ENCODE assay signal across 1 cellular context in the genomic region with DNA sequence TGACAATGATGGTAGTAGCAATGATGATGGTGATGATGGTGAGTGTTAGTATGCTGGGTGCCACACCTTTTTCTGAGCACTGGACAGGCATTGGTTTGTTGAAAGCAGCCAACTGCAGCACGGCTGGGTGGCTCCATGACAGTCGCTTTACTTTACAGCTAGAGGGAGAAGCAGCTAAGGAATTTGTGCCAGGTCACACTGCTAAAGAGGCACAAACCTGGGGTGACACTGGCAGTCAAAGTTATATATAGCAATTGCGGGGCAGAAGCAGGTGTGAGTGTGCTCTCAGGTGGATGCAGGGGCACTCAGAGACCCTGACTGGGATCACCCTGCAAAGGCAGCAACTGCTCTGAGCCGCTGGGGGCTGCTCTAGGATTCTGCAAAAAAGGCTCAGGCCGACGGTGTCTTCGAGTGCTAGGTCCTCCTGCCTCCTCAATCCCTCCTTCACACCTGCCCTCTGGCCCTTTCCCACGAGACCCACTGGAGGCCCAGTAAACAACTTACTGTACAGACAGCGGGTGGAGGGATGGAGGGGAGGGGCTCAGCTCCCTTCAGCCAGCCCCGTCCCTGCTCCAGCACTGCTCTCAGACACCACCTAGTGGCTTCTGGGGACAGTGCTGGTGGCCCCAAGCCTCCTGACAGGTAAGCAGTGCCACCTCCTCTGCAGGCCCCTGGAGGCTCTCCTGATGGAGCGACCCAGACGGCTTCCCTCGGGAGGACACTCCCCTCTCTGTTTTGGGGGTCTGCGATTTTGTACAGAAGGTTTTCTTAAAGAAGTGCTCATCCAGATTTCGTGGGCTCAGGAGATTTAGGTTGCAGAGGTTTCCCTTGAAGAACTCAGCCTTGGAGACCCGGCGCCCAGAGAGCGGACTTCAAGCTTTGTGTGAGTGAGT.
A peak's percentile ranks its signal among the peaks of the same experiment; 100 is the strongest.
TF ChIP-seq lines count a peak whose summit lies in the region.

No MANE protein-coding gene starts in this region.

TF ChIP-seq in HepG2, 621 proteins besides CTCF, POLR2A, EP300 and RAD21 (continued from another document and continues in another):
- TF ChIP-seq ZNF468 (CRISPR knock-in tag; IDR thresholded peaks at IDR 0.05) (no peak), GATAD2A (CRISPR knock-in tag; IDR thresholded peaks at IDR 0.05) (peak; percentile 86), ZNF605 (CRISPR knock-in tag; IDR thresholded peaks at IDR 0.05) (peak; percentile 86; the same call in 1 of the 2 replicates), MED1 (CRISPR knock-in tag; IDR thresholded peaks at IDR 0.05) (peak; percentile 77), GABPA (IDR thresholded peaks at IDR 0.05; ENCODE audit: low read depth, low read length) (no peak), GABPA (CRISPR knock-in tag; IDR thresholded peaks at IDR 0.05; ENCODE audit: low read depth) (peak; percentile 73), NFKB2 (CRISPR knock-in tag; IDR thresholded peaks at IDR 0.05; ENCODE audit: borderline replicate concordance) (peak; percentile 92; the same call in 1 of the 2 replicates), NCOA5 (CRISPR knock-in tag; IDR thresholded peaks at IDR 0.05) (no peak), SMARCE1 (IDR thresholded peaks at IDR 0.05; ENCODE audit: borderline replicate concordance) (no peak), AHR (CRISPR knock-in tag; IDR thresholded peaks at IDR 0.05) (peak; percentile 42; the same call in 1 of the 2 replicates), GATA4 (IDR thresholded peaks at IDR 0.05; ENCODE audit: borderline replicate concordance, low read depth) (no peak), ZNF83 (CRISPR knock-in tag; IDR thresholded peaks at IDR 0.05; ENCODE audit: borderline replicate concordance) (no peak), ZNF879 (CRISPR knock-in tag; IDR thresholded peaks at IDR 0.05) (peak; percentile 56; the same call in 1 of the 2 replicates), SKI (IDR thresholded peaks at IDR 0.05; ENCODE audit: partially characterized antibody) (peak; percentile 39), NBN (conservative IDR thresholded peaks at IDR 0.05) (no peak), ZNF263 (CRISPR knock-in tag; IDR thresholded peaks at IDR 0.05) (peak; percentile 82), ZNF567 (CRISPR knock-in tag; IDR thresholded peaks at IDR 0.05; ENCODE audit: borderline replicate concordance) (no peak), KDM4B (CRISPR knock-in tag; IDR thresholded peaks at IDR 0.05) (peak; percentile 92; the same call in 1 of the 2 replicates), REXO4 (CRISPR knock-in tag; IDR thresholded peaks at IDR 0.05; ENCODE audit: borderline replicate concordance) (no peak), U2AF1 (optimal IDR thresholded peaks at IDR 0.05; ENCODE audit: low read depth, low read length) (peak; percentile 74), KLF11 (CRISPR knock-in tag; IDR thresholded peaks at IDR 0.05) (no peak), TBX3 (IDR thresholded peaks at IDR 0.05; ENCODE audit: borderline replicate concordance) (0 out of 2 replicates have a peak, but pooled peaks have one; percentile 19), CBFB (CRISPR knock-in tag; IDR thresholded peaks at IDR 0.05) (peak; percentile 68), ZNF501 (CRISPR knock-in tag; IDR thresholded peaks at IDR 0.05) (peak; percentile 77; the same call in 1 of the 2 replicates), IKZF1 (IDR thresholded peaks at IDR 0.05) (no peak), BCL6 (CRISPR knock-in tag; IDR thresholded peaks at IDR 0.05) (peak; percentile 36; the same call in 1 of the 2 replicates), ZNF256 (CRISPR knock-in tag; conservative IDR thresholded peaks at IDR 0.05) (peak; percentile 93), HDAC1 (CRISPR knock-in tag; IDR thresholded peaks at IDR 0.05) (peak; percentile 75), ZNF644 (CRISPR knock-in tag; IDR thresholded peaks at IDR 0.05; ENCODE audit: low read depth) (no peak), ZNF788 (CRISPR knock-in tag; IDR thresholded peaks at IDR 0.05; ENCODE audit: borderline replicate concordance) (peak; percentile 66; the same call in 1 of the 2 replicates), FOSL1 (CRISPR knock-in tag; IDR thresholded peaks at IDR 0.05; ENCODE audit: borderline replicate concordance) (peak; percentile 5; the same call in 1 of the 2 replicates), ZNF136 (CRISPR knock-in tag; IDR thresholded peaks at IDR 0.05; ENCODE audit: low read depth) (no peak)
- TF ChIP-seq, protein P1, sequence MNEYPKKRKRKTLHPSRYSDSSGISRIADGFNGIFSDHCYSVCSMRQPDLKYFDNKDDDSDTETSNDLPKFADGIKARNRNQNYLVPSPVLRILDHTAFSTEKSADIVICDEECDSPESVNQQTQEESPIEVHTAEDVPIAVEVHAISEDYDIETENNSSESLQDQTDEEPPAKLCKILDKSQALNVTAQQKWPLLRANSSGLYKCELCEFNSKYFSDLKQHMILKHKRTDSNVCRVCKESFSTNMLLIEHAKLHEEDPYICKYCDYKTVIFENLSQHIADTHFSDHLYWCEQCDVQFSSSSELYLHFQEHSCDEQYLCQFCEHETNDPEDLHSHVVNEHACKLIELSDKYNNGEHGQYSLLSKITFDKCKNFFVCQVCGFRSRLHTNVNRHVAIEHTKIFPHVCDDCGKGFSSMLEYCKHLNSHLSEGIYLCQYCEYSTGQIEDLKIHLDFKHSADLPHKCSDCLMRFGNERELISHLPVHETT (CRISPR knock-in tag; conservative IDR thresholded peaks at IDR 0.05), result no peak
- TF ChIP-seq, protein P2, sequence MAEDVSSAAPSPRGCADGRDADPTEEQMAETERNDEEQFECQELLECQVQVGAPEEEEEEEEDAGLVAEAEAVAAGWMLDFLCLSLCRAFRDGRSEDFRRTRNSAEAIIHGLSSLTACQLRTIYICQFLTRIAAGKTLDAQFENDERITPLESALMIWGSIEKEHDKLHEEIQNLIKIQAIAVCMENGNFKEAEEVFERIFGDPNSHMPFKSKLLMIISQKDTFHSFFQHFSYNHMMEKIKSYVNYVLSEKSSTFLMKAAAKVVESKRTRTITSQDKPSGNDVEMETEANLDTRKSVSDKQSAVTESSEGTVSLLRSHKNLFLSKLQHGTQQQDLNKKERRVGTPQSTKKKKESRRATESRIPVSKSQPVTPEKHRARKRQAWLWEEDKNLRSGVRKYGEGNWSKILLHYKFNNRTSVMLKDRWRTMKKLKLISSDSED (CRISPR knock-in tag; IDR thresholded peaks at IDR 0.05), result no peak
- TF ChIP-seq, protein P3, sequence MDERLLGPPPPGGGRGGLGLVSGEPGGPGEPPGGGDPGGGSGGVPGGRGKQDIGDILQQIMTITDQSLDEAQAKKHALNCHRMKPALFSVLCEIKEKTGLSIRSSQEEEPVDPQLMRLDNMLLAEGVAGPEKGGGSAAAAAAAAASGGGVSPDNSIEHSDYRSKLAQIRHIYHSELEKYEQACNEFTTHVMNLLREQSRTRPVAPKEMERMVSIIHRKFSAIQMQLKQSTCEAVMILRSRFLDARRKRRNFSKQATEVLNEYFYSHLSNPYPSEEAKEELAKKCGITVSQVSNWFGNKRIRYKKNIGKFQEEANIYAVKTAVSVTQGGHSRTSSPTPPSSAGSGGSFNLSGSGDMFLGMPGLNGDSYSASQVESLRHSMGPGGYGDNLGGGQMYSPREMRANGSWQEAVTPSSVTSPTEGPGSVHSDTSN (CRISPR knock-in tag; IDR thresholded peaks at IDR 0.05), result 0 out of 2 replicates have a peak, but pooled peaks have one; percentile 38
- TF ChIP-seq, protein P4, sequence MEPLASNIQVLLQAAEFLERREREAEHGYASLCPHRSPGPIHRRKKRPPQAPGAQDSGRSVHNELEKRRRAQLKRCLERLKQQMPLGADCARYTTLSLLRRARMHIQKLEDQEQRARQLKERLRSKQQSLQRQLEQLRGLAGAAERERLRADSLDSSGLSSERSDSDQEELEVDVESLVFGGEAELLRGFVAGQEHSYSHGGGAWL (CRISPR knock-in tag; IDR thresholded peaks at IDR 0.05), result peak; percentile 76
- TF ChIP-seq, protein P5, sequence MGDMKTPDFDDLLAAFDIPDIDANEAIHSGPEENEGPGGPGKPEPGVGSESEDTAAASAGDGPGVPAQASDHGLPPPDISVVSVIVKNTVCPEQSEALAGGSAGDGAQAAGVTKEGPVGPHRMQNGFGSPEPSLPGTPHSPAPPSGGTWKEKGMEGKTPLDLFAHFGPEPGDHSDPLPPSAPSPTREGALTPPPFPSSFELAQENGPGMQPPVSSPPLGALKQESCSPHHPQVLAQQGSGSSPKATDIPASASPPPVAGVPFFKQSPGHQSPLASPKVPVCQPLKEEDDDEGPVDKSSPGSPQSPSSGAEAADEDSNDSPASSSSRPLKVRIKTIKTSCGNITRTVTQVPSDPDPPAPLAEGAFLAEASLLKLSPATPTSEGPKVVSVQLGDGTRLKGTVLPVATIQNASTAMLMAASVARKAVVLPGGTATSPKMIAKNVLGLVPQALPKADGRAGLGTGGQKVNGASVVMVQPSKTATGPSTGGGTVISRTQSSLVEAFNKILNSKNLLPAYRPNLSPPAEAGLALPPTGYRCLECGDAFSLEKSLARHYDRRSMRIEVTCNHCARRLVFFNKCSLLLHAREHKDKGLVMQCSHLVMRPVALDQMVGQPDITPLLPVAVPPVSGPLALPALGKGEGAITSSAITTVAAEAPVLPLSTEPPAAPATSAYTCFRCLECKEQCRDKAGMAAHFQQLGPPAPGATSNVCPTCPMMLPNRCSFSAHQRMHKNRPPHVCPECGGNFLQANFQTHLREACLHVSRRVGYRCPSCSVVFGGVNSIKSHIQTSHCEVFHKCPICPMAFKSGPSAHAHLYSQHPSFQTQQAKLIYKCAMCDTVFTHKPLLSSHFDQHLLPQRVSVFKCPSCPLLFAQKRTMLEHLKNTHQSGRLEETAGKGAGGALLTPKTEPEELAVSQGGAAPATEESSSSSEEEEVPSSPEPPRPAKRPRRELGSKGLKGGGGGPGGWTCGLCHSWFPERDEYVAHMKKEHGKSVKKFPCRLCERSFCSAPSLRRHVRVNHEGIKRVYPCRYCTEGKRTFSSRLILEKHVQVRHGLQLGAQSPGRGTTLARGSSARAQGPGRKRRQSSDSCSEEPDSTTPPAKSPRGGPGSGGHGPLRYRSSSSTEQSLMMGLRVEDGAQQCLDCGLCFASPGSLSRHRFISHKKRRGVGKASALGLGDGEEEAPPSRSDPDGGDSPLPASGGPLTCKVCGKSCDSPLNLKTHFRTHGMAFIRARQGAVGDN (CRISPR knock-in tag; IDR thresholded peaks at IDR 0.05), result peak; percentile 87
- TF ChIP-seq, protein P6, sequence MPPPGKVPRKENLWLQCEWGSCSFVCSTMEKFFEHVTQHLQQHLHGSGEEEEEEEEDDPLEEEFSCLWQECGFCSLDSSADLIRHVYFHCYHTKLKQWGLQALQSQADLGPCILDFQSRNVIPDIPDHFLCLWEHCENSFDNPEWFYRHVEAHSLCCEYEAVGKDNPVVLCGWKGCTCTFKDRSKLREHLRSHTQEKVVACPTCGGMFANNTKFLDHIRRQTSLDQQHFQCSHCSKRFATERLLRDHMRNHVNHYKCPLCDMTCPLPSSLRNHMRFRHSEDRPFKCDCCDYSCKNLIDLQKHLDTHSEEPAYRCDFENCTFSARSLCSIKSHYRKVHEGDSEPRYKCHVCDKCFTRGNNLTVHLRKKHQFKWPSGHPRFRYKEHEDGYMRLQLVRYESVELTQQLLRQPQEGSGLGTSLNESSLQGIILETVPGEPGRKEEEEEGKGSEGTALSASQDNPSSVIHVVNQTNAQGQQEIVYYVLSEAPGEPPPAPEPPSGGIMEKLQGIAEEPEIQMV (CRISPR knock-in tag; IDR thresholded peaks at IDR 0.05; ENCODE audit: low read depth), result 0 out of 2 replicates have a peak, but pooled peaks have one; percentile 57
- TF ChIP-seq, protein P7, sequence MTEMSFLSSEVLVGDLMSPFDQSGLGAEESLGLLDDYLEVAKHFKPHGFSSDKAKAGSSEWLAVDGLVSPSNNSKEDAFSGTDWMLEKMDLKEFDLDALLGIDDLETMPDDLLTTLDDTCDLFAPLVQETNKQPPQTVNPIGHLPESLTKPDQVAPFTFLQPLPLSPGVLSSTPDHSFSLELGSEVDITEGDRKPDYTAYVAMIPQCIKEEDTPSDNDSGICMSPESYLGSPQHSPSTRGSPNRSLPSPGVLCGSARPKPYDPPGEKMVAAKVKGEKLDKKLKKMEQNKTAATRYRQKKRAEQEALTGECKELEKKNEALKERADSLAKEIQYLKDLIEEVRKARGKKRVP (CRISPR knock-in tag; IDR thresholded peaks at IDR 0.05), result no peak
- TF ChIP-seq, protein P8, sequence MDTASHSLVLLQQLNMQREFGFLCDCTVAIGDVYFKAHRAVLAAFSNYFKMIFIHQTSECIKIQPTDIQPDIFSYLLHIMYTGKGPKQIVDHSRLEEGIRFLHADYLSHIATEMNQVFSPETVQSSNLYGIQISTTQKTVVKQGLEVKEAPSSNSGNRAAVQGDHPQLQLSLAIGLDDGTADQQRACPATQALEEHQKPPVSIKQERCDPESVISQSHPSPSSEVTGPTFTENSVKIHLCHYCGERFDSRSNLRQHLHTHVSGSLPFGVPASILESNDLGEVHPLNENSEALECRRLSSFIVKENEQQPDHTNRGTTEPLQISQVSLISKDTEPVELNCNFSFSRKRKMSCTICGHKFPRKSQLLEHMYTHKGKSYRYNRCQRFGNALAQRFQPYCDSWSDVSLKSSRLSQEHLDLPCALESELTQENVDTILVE (CRISPR knock-in tag; IDR thresholded peaks at IDR 0.05), result peak; percentile 52; the same call in 1 of the 2 replicates
- TF ChIP-seq, protein P9, sequence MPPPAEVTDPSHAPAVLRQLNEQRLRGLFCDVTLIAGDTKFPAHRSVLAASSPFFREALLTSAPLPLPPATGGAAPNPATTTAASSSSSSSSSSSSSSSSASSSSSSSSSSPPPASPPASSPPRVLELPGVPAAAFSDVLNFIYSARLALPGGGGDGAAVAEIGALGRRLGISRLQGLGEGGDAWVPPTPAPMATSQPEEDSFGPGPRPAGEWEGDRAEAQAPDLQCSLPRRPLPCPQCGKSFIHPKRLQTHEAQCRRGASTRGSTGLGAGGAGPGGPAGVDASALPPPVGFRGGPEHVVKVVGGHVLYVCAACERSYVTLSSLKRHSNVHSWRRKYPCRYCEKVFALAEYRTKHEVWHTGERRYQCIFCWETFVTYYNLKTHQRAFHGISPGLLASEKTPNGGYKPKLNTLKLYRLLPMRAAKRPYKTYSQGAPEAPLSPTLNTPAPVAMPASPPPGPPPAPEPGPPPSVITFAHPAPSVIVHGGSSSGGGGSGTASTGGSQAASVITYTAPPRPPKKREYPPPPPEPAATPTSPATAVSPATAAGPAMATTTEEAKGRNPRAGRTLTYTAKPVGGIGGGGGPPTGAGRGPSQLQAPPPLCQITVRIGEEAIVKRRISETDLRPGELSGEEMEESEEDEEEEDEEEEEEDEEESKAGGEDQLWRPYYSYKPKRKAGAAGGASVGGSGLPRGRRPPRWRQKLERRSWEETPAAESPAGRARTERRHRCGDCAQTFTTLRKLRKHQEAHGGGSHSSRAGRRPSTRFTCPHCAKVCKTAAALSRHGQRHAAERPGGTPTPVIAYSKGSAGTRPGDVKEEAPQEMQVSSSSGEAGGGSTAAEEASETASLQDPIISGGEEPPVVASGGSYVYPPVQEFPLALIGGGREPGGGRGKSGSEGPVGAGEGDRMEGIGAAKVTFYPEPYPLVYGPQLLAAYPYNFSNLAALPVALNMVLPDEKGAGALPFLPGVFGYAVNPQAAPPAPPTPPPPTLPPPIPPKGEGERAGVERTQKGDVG (CRISPR knock-in tag; IDR thresholded peaks at IDR 0.05; ENCODE audit: borderline replicate concordance), result peak; percentile 69; the same call in 1 of the 2 replicates
- TF ChIP-seq, protein P10, sequence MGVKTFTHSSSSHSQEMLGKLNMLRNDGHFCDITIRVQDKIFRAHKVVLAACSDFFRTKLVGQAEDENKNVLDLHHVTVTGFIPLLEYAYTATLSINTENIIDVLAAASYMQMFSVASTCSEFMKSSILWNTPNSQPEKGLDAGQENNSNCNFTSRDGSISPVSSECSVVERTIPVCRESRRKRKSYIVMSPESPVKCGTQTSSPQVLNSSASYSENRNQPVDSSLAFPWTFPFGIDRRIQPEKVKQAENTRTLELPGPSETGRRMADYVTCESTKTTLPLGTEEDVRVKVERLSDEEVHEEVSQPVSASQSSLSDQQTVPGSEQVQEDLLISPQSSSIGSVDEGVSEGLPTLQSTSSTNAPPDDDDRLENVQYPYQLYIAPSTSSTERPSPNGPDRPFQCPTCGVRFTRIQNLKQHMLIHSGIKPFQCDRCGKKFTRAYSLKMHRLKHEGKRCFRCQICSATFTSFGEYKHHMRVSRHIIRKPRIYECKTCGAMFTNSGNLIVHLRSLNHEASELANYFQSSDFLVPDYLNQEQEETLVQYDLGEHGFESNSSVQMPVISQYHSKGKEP (CRISPR knock-in tag; IDR thresholded peaks at IDR 0.05), result no peak
